ENCODE assay signal across 1 cellular context in genomic region chr10:102799691-102800435, GRCh38.
TF ChIP-seq lines count a peak whose summit lies in the region.

No MANE protein-coding gene starts in this region.

TF ChIP-seq in SK-N-SH, 30 proteins besides CTCF, POLR2A, EP300 and RAD21 (continued from another document):
- no peak for TF ChIP-seq ZBTB33 (IDR thresholded peaks at IDR 0.05; ENCODE audit: borderline replicate concordance, low read depth)
- no peak for TF ChIP-seq TCF12 (IDR thresholded peaks at IDR 0.05)
- no peak for TF ChIP-seq TAF1 (IDR thresholded peaks at IDR 0.05; ENCODE audit: borderline replicate concordance, low read depth, low read length)
- no peak for TF ChIP-seq IRF3 (IDR thresholded peaks at IDR 0.05; ENCODE audit: low read depth, low read length)
- no peak for TF ChIP-seq REST (IDR thresholded peaks at IDR 0.05; ENCODE audit: low read depth, low read length)
- TF ChIP-seq NRF1 (IDR thresholded peaks at IDR 0.05; ENCODE audit: low read depth, low read length), result no peak
- TF ChIP-seq NFIC (IDR thresholded peaks at IDR 0.05; ENCODE audit: borderline replicate concordance), result no peak
TF ChIP-seq in SK-N-SH: peak in this region for 0.
